In genomic region chr12:71536279-71536938, GRCh38 we compare ENCODE assay signal across 18 cellular contexts.
A peak's percentile ranks its signal among the peaks of the same experiment; 100 is the strongest.
DNase-seq lines count a peak whose midpoint lies in the region; ATAC-seq, FAIRE-seq and TF ChIP-seq lines count a peak whose summit lies in the region.
"Had no signal": no experiment of that assay in that cellular context is flagged by ENCODE, and none has a peak within 500 bp of the region (broad histone marks: within the 10 kb centered on the region; RNA-seq: fewer than 3 reads in every experiment).

No MANE protein-coding gene starts in this region.

- H3K27me3 ChIP-seq in smooth muscle cell (ENCODE audit: low read depth): no peaks in the 10 kb centered on the region

- H3K4me1 ChIP-seq in smooth muscle cell (ENCODE audit: low read depth): no peaks in the 10 kb centered on the region

- DNase-seq in GM12891 (ENCODE audit: insufficient read length, low spot score) (no peak), kidney glomerular epithelial cell (lab: John Stamatoyannopoulos, UW) (no peak), smooth muscle cell (lab: John Stamatoyannopoulos, UW; ENCODE audit: unreplicated experiment) (no peak), HT-29 (ENCODE audit: low spot score) (no peak)
- DNase-seq: activated CD4-positive, alpha-beta T cell treated with anti-CD3 and anti-CD28 coated beads for 4 hours; activated CD8-positive, alpha-beta memory T cell treated with anti-CD3 and anti-CD28 coated beads, Interleukin-2, amount 50 U/mL, for 48 hours; DMS79 treated with DMSO at 0.1 percent for 48 hours; immature natural killer cell; natural killer cell; NCI-H1436; SHP77 treated with DMSO at 0.1 percent for 48 hours had no signal

- ATAC-seq in GM21529 (IDR thresholded peaks at IDR 0.05; ENCODE audit: unreplicated experiment): peak; percentile 77
- ATAC-seq in HG03469 (IDR thresholded peaks at IDR 0.05; ENCODE audit: unreplicated experiment): peak; percentile 67
- ATAC-seq in HG03520 (IDR thresholded peaks at IDR 0.05; ENCODE audit: unreplicated experiment): no peak
- ATAC-seq: HCT116, natural killer cell had no signal

- FAIRE-seq in GM12891 (lab: Jason Lieb, UNC): no peak

- H3K4me2 ChIP-seq in smooth muscle cell: no peak overlapping the region

- H3K9ac ChIP-seq in smooth muscle cell (ENCODE audit: low read depth): no peak overlapping the region

- no peaks in the 10 kb centered on the region for H4K20me1 ChIP-seq in smooth muscle cell (ENCODE audit: low read depth)

- no peak overlapping the region for H3K4me3 ChIP-seq in smooth muscle cell
- H3K4me3 ChIP-seq: coronary artery, lung had no signal

- no peaks in the 10 kb centered on the region for H3K9me3 ChIP-seq in smooth muscle cell (replicated peaks; ENCODE audit: low read depth)

- no peaks in the 10 kb centered on the region for H3F3A ChIP-seq in smooth muscle cell (ENCODE audit: low read depth)

- TF ChIP-seq POLR2A in GM12891 (IDR thresholded peaks at IDR 0.05; ENCODE audit: low read depth, low read length): no peak

- H3K27ac ChIP-seq in cingulate gyrus (ENCODE audit: low read depth, low read length) (peak overlapping the region; percentile 30), smooth muscle cell (ENCODE audit: low read depth) (no peak overlapping the region)
- H3K27ac ChIP-seq: coronary artery had no signal

- H2AFZ ChIP-seq in smooth muscle cell (ENCODE audit: low read depth): no peak overlapping the region

- H3K36me3 ChIP-seq in smooth muscle cell (ENCODE audit: low read depth): no peaks in the 10 kb centered on the region

- H3K79me2 ChIP-seq in smooth muscle cell (ENCODE audit: low read depth): no peaks in the 10 kb centered on the region

- no peak for TF ChIP-seq CTCF in smooth muscle cell (IDR thresholded peaks at IDR 0.05; ENCODE audit: borderline replicate concordance, insufficient read depth, poor library complexity, severe bottlenecking)

- WGBS in smooth muscle cell (ENCODE audit: low lambda C conversion rate): 65% methylated on average over 2 of the region's 2 CpGs

TF ChIP-seq in GM12891, 5 proteins besides CTCF, POLR2A, EP300 and RAD21:
- TF ChIP-seq TAF1 (IDR thresholded peaks at IDR 0.05; ENCODE audit: low read depth, low read length) (no peak), PAX5 (IDR thresholded peaks at IDR 0.05; ENCODE audit: insufficient read depth, low read length, severe bottlenecking) (no peak), SPI1 (IDR thresholded peaks at IDR 0.05; ENCODE audit: low read depth, low read length) (peak; percentile 77)
